9 cellular contexts compared by ENCODE assay signal in genomic region chr6:33672808-33673207, GRCh38. TPM values are rescaled to one million over a fixed set of nuclear protein-coding genes. Genes with fewer than 3 reads are reported as not detected.
DNase-seq lines count a peak whose midpoint lies in the region; ATAC-seq and TF ChIP-seq lines count a peak whose summit lies in the region.
"Had no signal": no experiment of that assay in that cellular context is flagged by ENCODE, and none has a peak within 500 bp of the region (broad histone marks: within the 10 kb centered on the region; RNA-seq: fewer than 3 reads in every experiment).

No MANE protein-coding gene starts in this region.

- peaks cover 13% of the 10 kb centered on the region for H3K27me3 Mint-ChIP-seq in endothelial cell (ENCODE audit: unreplicated experiment)

- H3K27ac Mint-ChIP-seq in endothelial cell (ENCODE audit: unreplicated experiment) = no peak overlapping the region

- H3K79me2 ChIP-seq in osteoblast (ENCODE audit: insufficient read depth, low read length) = no peaks in the 10 kb centered on the region

- H2AFZ ChIP-seq in osteoblast (ENCODE audit: low read length) = no peak overlapping the region

- no peaks in the 10 kb centered on the region for H3K4me1 Mint-ChIP-seq in endothelial cell (ENCODE audit: unreplicated experiment)

- H3K27ac ChIP-seq in osteoblast (ENCODE audit: low read depth, low read length) = no peak overlapping the region
- H3K27ac ChIP-seq: dorsolateral prefrontal cortex had no signal

- H3K9ac ChIP-seq in NT2/D1 (ENCODE audit: insufficient read length, low read depth) = no peak overlapping the region

- no peak overlapping the region for H3K4me3 ChIP-seq in NT2/D1 (ENCODE audit: insufficient read length, low read depth)
- H3K4me3 ChIP-seq in osteoblast (ENCODE audit: insufficient read depth, low read length) = no peak overlapping the region
- H3K4me3 ChIP-seq: dorsolateral prefrontal cortex had no signal

- H4K20me1 ChIP-seq in osteoblast (ENCODE audit: insufficient read depth, low read length) = no peaks in the 10 kb centered on the region

- H3K36me3 ChIP-seq in NT2/D1 (ENCODE audit: insufficient read depth, insufficient read length, low read length) = peaks cover 20% of the 10 kb centered on the region
- H3K36me3 ChIP-seq in osteoblast (ENCODE audit: insufficient read depth, low read length) = peaks cover 11% of the 10 kb centered on the region

- no peaks in the 10 kb centered on the region for H3K9me3 Mint-ChIP-seq in endothelial cell (ENCODE audit: unreplicated experiment)

- ATAC-seq in GM21515 (IDR thresholded peaks at IDR 0.05; ENCODE audit: unreplicated experiment) (no peak), HG03571 (IDR thresholded peaks at IDR 0.05; ENCODE audit: unreplicated experiment) (no peak)

- peaks cover 49% of the 10 kb centered on the region for H3K36me3 Mint-ChIP-seq in endothelial cell (ENCODE audit: low read depth, unreplicated experiment)

- H3K27me3 ChIP-seq in NT2/D1 (ENCODE audit: insufficient read depth, insufficient read length) (no peaks in the 10 kb centered on the region), osteoblast (ENCODE audit: insufficient read depth, low read length) (no peaks in the 10 kb centered on the region)

- peak overlapping the region; percentile 33 for H3K4me2 ChIP-seq in osteoblast (ENCODE audit: insufficient read depth, low read length)

- H3K4me3 Mint-ChIP-seq in endothelial cell (ENCODE audit: unreplicated experiment) = no peak overlapping the region

- H3K4me1 ChIP-seq in NT2/D1 (ENCODE audit: insufficient read depth, insufficient read length) (peaks cover 11% of the 10 kb centered on the region), osteoblast (ENCODE audit: insufficient read depth, low read length) (peaks cover 40% of the 10 kb centered on the region)

- TF ChIP-seq CTCF in osteoblast (IDR thresholded peaks at IDR 0.05; ENCODE audit: extremely low read depth, low read depth, low read length) = peak; percentile 75
- TF ChIP-seq CTCF in endothelial cell (IDR thresholded peaks at IDR 0.05; ENCODE audit: unreplicated experiment) = no peak

- H3K9me3 ChIP-seq in NT2/D1 (ENCODE audit: insufficient read depth, low read length) (no peaks in the 10 kb centered on the region), osteoblast (ENCODE audit: low read depth, low read length) (no peaks in the 10 kb centered on the region)

- DNase-seq in GM04503 (ENCODE audit: low read depth) (peak; percentile 84), NT2/D1 (ENCODE audit: low read depth, low spot score) (peak; percentile 18), erythroblast (lab: John Stamatoyannopoulos, UW) (peak; percentile 35 to 63), osteoblast (ENCODE audit: insufficient read length, low spot score, missing footprints) (peak; percentile 99), GM19238 (ENCODE audit: insufficient read length, low spot score) (no peak), endothelial cell (ENCODE audit: low spot score) (no peak)

- no peak for TF ChIP-seq POLR2A in erythroblast (IDR thresholded peaks at IDR 0.05; ENCODE audit: low read length)

RNA-seq across cellular contexts. Expression of gene UQCC2, which starts 38.7 kb away (rescaled TPM):
- total RNA-seq in osteoblast (15.2 and 20.0 TPM in 2 replicates), endothelial cell (ENCODE audit: unreplicated experiment) (54.9 TPM)

RNA-seq across cellular contexts. Expression of gene ITPR3, which starts 51.7 kb away (rescaled TPM):
- total RNA-seq in osteoblast = 46.7 and 52.2 TPM in 2 replicates
- total RNA-seq in endothelial cell (ENCODE audit: unreplicated experiment) = 124 TPM

Comparison
In these comparisons a context has a peak if more than half of its experiments do, and no peak if none do; other contexts are left out.
1. DNase-seq: peak in GM04503 (single experiment), NT2/D1 (single experiment), erythroblast (2 of 2) and osteoblast (single experiment); none in GM19238 (single experiment) and endothelial cell (single experiment).